In genomic region chr1:6162773-6163172, GRCh38 we compare ENCODE assay signal across 17 cellular contexts. TPM values are rescaled to one million over a fixed set of nuclear protein-coding genes. Genes with fewer than 3 reads are reported as not detected.
A peak's percentile ranks its signal among the peaks of the same experiment; 100 is the strongest.
DNase-seq lines count a peak whose midpoint lies in the region; ATAC-seq and TF ChIP-seq lines count a peak whose summit lies in the region.
"Had no signal": no experiment of that assay in that cellular context is flagged by ENCODE, and none has a peak within 500 bp of the region (broad histone marks: within the 10 kb centered on the region; RNA-seq: fewer than 3 reads in every experiment).

No MANE protein-coding gene starts in this region.

- H3K9me3 ChIP-seq in right cardiac atrium (ENCODE audit: control insufficient read depth, low read length) (no peaks in the 10 kb centered on the region), suprapubic skin (no peaks in the 10 kb centered on the region)
- H3K9me3 ChIP-seq: vagina had no signal

- TF ChIP-seq EP300 in suprapubic skin (IDR thresholded peaks at IDR 0.05) = no peak

- H3K4me1 Mint-ChIP-seq in activated naive CD4-positive, alpha-beta T cell treated with anti-CD3 and anti-CD28 coated beads, Interleukin-2, amount 10 ng/mL, durations not matched to agents 7 days and 5 days = no peaks in the 10 kb centered on the region

- no peak overlapping the region for H3K27ac Mint-ChIP-seq in activated naive CD4-positive, alpha-beta T cell treated with anti-CD3 and anti-CD28 coated beads, Interleukin-2, amount 10 ng/mL, durations not matched to agents 7 days and 5 days
- H3K27ac Mint-ChIP-seq: natural killer cell treated with Interleukin-12 subunit alpha and Interleukin-12 subunit beta and Interleukin-15 and Interleukin-18, amount 100 ng/mL, for 72 hours had no signal

- intact Hi-C loops in Right ventricle myocardium inferior (cut with DNase I) (no loop called here), right cardiac atrium (cut with DNase I) (no loop called here)

- ATAC-seq in Right ventricle myocardium inferior (no peak), right cardiac atrium (no peak), HG03457 (IDR thresholded peaks at IDR 0.05; ENCODE audit: unreplicated experiment) (no peak)
- ATAC-seq: natural killer cell treated with Interleukin-12 subunit alpha and Interleukin-12 subunit beta and Interleukin-15 and Interleukin-18, amount 100 ng/mL, for 72 hours; sciatic nerve had no signal

- no peak for TF ChIP-seq CTCF in suprapubic skin (IDR thresholded peaks at IDR 0.05)

- H3K9me3 Mint-ChIP-seq in activated naive CD4-positive, alpha-beta T cell treated with anti-CD3 and anti-CD28 coated beads, Interleukin-2, amount 10 ng/mL, durations not matched to agents 7 days and 5 days = no peaks in the 10 kb centered on the region
- H3K9me3 Mint-ChIP-seq: natural killer cell treated with Interleukin-12 subunit alpha and Interleukin-12 subunit beta and Interleukin-15 and Interleukin-18, amount 100 ng/mL, for 72 hours had no signal

- DNase-seq in Right ventricle myocardium inferior (ENCODE audit: missing footprints) = peak; percentile 15
- DNase-seq in right cardiac atrium = no peak
- peak; percentile 40 for DNase-seq in NCI-H128 (lab: John Stamatoyannopoulos, UW; ENCODE audit: unreplicated experiment)
- no peak for DNase-seq in suprapubic skin (ENCODE audit: low spot score in 2 of 2)
- no peak for DNase-seq in activated naive CD4-positive, alpha-beta T cell treated with anti-CD3 and anti-CD28 coated beads, Interleukin-2, amount 10 ng/mL, durations not matched to agents 7 days and 5 days
- DNase-seq: activated naive CD4-positive, alpha-beta T cell treated with Interleukin-2 at 50 U/mL for 16 hours; AML-193; erythroblast; KG1; NCI-H2227 treated with DMSO at 0.1 percent for 48 hours; stimulated activated naive CD4-positive, alpha-beta T cell had no signal

- H3K4me3 Mint-ChIP-seq in activated naive CD4-positive, alpha-beta T cell treated with anti-CD3 and anti-CD28 coated beads, Interleukin-2, amount 10 ng/mL, durations not matched to agents 7 days and 5 days = no peak overlapping the region
- H3K4me3 Mint-ChIP-seq: natural killer cell treated with Interleukin-12 subunit alpha and Interleukin-12 subunit beta and Interleukin-15 and Interleukin-18, amount 100 ng/mL, for 72 hours had no signal

- no peak for TF ChIP-seq POLR2A in suprapubic skin (IDR thresholded peaks at IDR 0.05)

- CTCF ChIA-PET in activated naive CD4-positive, alpha-beta T cell treated with anti-CD3 and anti-CD28 coated beads, Interleukin-2, amount 10 ng/mL, durations not matched to agents 7 days and 5 days (lab: Charles Lee) = no interaction called here

- H3K4me1 ChIP-seq in right cardiac atrium (ENCODE audit: control insufficient read depth, insufficient read depth, low read length) (no peaks in the 10 kb centered on the region), suprapubic skin (peaks cover 6% of the 10 kb centered on the region)
- H3K4me1 ChIP-seq: vagina had no signal

- no peaks in the 10 kb centered on the region for H3K27me3 ChIP-seq in right cardiac atrium (ENCODE audit: control insufficient read depth, insufficient read depth)
- peaks cover 48% of the 10 kb centered on the region for H3K27me3 ChIP-seq in suprapubic skin
- H3K27me3 ChIP-seq: vagina had no signal

- no peak overlapping the region for H3K4me3 ChIP-seq in right cardiac atrium (ENCODE audit: low read length)
- H3K4me3 ChIP-seq in suprapubic skin = no peak overlapping the region
- H3K4me3 ChIP-seq: vagina had no signal

- WGBS in right cardiac atrium = 58% methylated on average over 13 of the region's 13 CpGs
- 60% methylated on average over 4 of the region's 13 CpGs for WGBS in suprapubic skin

- no peak overlapping the region for H3K27ac ChIP-seq in right cardiac atrium (ENCODE audit: low read length)
- peak overlapping the region; percentile 75 for H3K27ac ChIP-seq in angular gyrus (ENCODE audit: low read depth, low read length)
- H3K27ac ChIP-seq in temporal lobe (ENCODE audit: low read depth, low read length) = peak overlapping the region; percentile 69
- H3K27ac ChIP-seq in suprapubic skin = no peak overlapping the region
- H3K27ac ChIP-seq: vagina had no signal

- H3K36me3 ChIP-seq in suprapubic skin = no peaks in the 10 kb centered on the region
- H3K36me3 ChIP-seq: vagina had no signal

- H3K36me3 Mint-ChIP-seq in activated naive CD4-positive, alpha-beta T cell treated with anti-CD3 and anti-CD28 coated beads, Interleukin-2, amount 10 ng/mL, durations not matched to agents 7 days and 5 days = no peaks in the 10 kb centered on the region
- H3K36me3 Mint-ChIP-seq: natural killer cell treated with Interleukin-12 subunit alpha and Interleukin-12 subunit beta and Interleukin-15 and Interleukin-18, amount 100 ng/mL, for 72 hours had no signal

- peaks cover 48% of the 10 kb centered on the region for H3K27me3 Mint-ChIP-seq in activated naive CD4-positive, alpha-beta T cell treated with anti-CD3 and anti-CD28 coated beads, Interleukin-2, amount 10 ng/mL, durations not matched to agents 7 days and 5 days

RNA-seq across cellular contexts. Expression of gene CHD5, which starts 17.3 kb away (rescaled TPM):
- total RNA-seq in Right ventricle myocardium inferior (0.05 TPM), right cardiac atrium (under 1 TPM; 0.23 to 0.53 (median 0.35) TPM), temporal lobe (35.2 TPM), suprapubic skin (under 1 TPM in 3 of 4 donors, not detected in 1; 0.04 to 0.36 (median 0.13) TPM)
- polyA plus RNA-seq in right cardiac atrium = 0.29 TPM

RNA-seq across cellular contexts. Expression of gene RPL22, which starts 36.6 kb away (rescaled TPM):
- 264 TPM for total RNA-seq in Right ventricle myocardium inferior
- total RNA-seq in right cardiac atrium = 100 to 1,000 TPM; 247 to 309 (median 276) TPM
- 260 TPM for polyA plus RNA-seq in right cardiac atrium
- 313 TPM for total RNA-seq in temporal lobe
- total RNA-seq in suprapubic skin = 100 to 1,000 TPM; 152 to 206 (median 171) TPM

RNA-seq across cellular contexts. Expression of gene RNF207, which starts 43.1 kb away (rescaled TPM):
- total RNA-seq in Right ventricle myocardium inferior (54.6 TPM), right cardiac atrium (10 to 100 TPM; 33.7 to 97.4 (median 63.7) TPM), temporal lobe (6.1 TPM), suprapubic skin (1 to 10 TPM; 4.6 to 9.8 (median 9.5) TPM)
- polyA plus RNA-seq in right cardiac atrium = 55.2 TPM

Comparison
In these comparisons a context has a peak if more than half of its experiments do, and no peak if none do; other contexts are left out.
1. DNase-seq: peak in Right ventricle myocardium inferior (single experiment) and NCI-H128 (single experiment); none in right cardiac atrium (0 of 3), suprapubic skin (0 of 2) and activated naive CD4-positive, alpha-beta T cell treated with anti-CD3 and anti-CD28 coated beads, Interleukin-2, amount 10 ng/mL, durations not matched to agents 7 days and 5 days (single experiment).
2. H3K27ac ChIP-seq: peak in angular gyrus (single experiment) and temporal lobe (single experiment); none in right cardiac atrium (single experiment) and suprapubic skin (single experiment).
3. RNA of gene CHD5, which starts 17.3 kb away (total RNA-seq): 35.2 TPM in temporal lobe (single experiment); 0.23 to 0.53 TPM in right cardiac atrium, 0.04 to 0.36 TPM in suprapubic skin and 0.05 TPM in Right ventricle myocardium inferior (single experiment); every median in the first group is over 10 times any median in the second.